Comparison of ENCODE assay signal across 9 cellular contexts in genomic region chr1:235938714-235939487, GRCh38.
DNase-seq lines count a peak whose midpoint lies in the region; ATAC-seq and TF ChIP-seq lines count a peak whose summit lies in the region.
"Had no signal": no experiment of that assay in that cellular context is flagged by ENCODE, and none has a peak within 500 bp of the region (broad histone marks: within the 10 kb centered on the region; RNA-seq: fewer than 3 reads in every experiment).

No MANE protein-coding gene starts in this region.

- no peaks in the 10 kb centered on the region for H3K9me3 ChIP-seq in neutrophil

- peak overlapping the region; percentile 12 for H3K27ac Mint-ChIP-seq in activated naive CD8-positive, alpha-beta T cell

- ATAC-seq in GM18907 (IDR thresholded peaks at IDR 0.05; ENCODE audit: unreplicated experiment), result peak; percentile 59
- peak; percentile 61 for ATAC-seq in HG03442 (IDR thresholded peaks at IDR 0.05; ENCODE audit: unreplicated experiment)
- ATAC-seq in HG02970 (IDR thresholded peaks at IDR 0.05; ENCODE audit: low FRiP score, unreplicated experiment), result no peak
- ATAC-seq: PC-3 had no signal

- H3K4me3 Mint-ChIP-seq in activated naive CD8-positive, alpha-beta T cell, result no peak overlapping the region

- no peaks in the 10 kb centered on the region for H3K36me3 ChIP-seq in neutrophil

- H3K36me3 Mint-ChIP-seq in activated naive CD8-positive, alpha-beta T cell, result no peaks in the 10 kb centered on the region

- no peaks in the 10 kb centered on the region for H3K9me3 Mint-ChIP-seq in activated naive CD8-positive, alpha-beta T cell (ENCODE audit: low read depth)

- TF ChIP-seq CTCF in neutrophil (IDR thresholded peaks at IDR 0.05), result no peak

- no peaks in the 10 kb centered on the region for H3K27me3 Mint-ChIP-seq in activated naive CD8-positive, alpha-beta T cell

- H3K4me1 Mint-ChIP-seq in activated naive CD8-positive, alpha-beta T cell (ENCODE audit: low read depth), result peaks cover 28% of the 10 kb centered on the region

- DNase-seq in NCI-H2196 (lab: John Stamatoyannopoulos, UW; ENCODE audit: unreplicated experiment) (no peak), NCI-H2171 treated with DMSO at 0.1 percent for 48 hours (lab: John Stamatoyannopoulos, UW) (no peak), NCI-H774 (lab: John Stamatoyannopoulos, UW) (no peak)
- DNase-seq: PC-3 had no signal

- H3K27ac ChIP-seq in neutrophil, result peak overlapping the region; percentile 91

- H3K4me1 ChIP-seq in neutrophil (ENCODE audit: control insufficient read depth in 1 of 2, insufficient read depth in 1 of 2, low read depth in 1 of 2, low read length in 1 of 2), result peaks cover 99 to 100% of the 10 kb centered on the region in 2 experiments

- peak overlapping the region; percentile 28 to 52 for H3K4me3 ChIP-seq in neutrophil (ENCODE audit: low read depth in 1 of 2, low read length in 1 of 2)

- H3K27me3 ChIP-seq in neutrophil, result no peaks in the 10 kb centered on the region
